ENCODE assay signal across 9 cellular contexts in genomic region chr6:151450928-151451327, GRCh38. TPM values are rescaled to one million over a fixed set of nuclear protein-coding genes. Genes with fewer than 3 reads are reported as not detected.
DNase-seq lines count a peak whose midpoint lies in the region; ATAC-seq and TF ChIP-seq lines count a peak whose summit lies in the region.
"Not testable (repeated sequence)": the region's sequence is repeated elsewhere in the genome, so short reads cannot be mapped to it uniquely, and the experiment has no call there.
"Had no signal": no experiment of that assay in that cellular context is flagged by ENCODE, and none has a peak within 500 bp of the region (broad histone marks: within the 10 kb centered on the region; RNA-seq: fewer than 3 reads in every experiment).

No MANE protein-coding gene starts in this region.

- peaks cover 12% of the 10 kb centered on the region for H3K36me3 Mint-ChIP-seq in activated naive CD4-positive, alpha-beta T cell treated with anti-CD3 and anti-CD28 coated beads, Interleukin-2, amount 10 ng/mL, durations not matched to agents 7 days and 5 days
- H3K36me3 Mint-ChIP-seq in effector memory CD8-positive, alpha-beta T cell (ENCODE audit: insufficient read depth), result peaks cover 14% of the 10 kb centered on the region
- peaks cover 29% of the 10 kb centered on the region for H3K36me3 Mint-ChIP-seq in nephron progenitor cell (ENCODE audit: low read depth)

- not testable (repeated sequence) for ATAC-seq in effector memory CD8-positive, alpha-beta T cell (replicated peaks)

- H3K27me3 Mint-ChIP-seq in activated naive CD4-positive, alpha-beta T cell treated with anti-CD3 and anti-CD28 coated beads, Interleukin-2, amount 10 ng/mL, durations not matched to agents 7 days and 5 days; effector memory CD8-positive, alpha-beta T cell; nephron progenitor cell (ENCODE audit: low read depth, poor library complexity): not testable (repeated sequence)

- peak overlapping the region; percentile 97 for H3K4me3 Mint-ChIP-seq in activated naive CD4-positive, alpha-beta T cell treated with anti-CD3 and anti-CD28 coated beads, Interleukin-2, amount 10 ng/mL, durations not matched to agents 7 days and 5 days
- H3K4me3 Mint-ChIP-seq in effector memory CD8-positive, alpha-beta T cell, result peak overlapping the region; percentile 84 to 95
- H3K4me3 Mint-ChIP-seq in nephron progenitor cell, result peak overlapping the region; percentile 96

- not testable (repeated sequence) for TF ChIP-seq EP300 in stomach (IDR thresholded peaks at IDR 0.05)

- not testable (repeated sequence) for TF ChIP-seq CTCF in AG10803 (conservative IDR thresholded peaks at IDR 0.05; ENCODE audit: low read length); nephron progenitor cell (IDR thresholded peaks at IDR 0.05); stomach (IDR thresholded peaks at IDR 0.05)

- not testable (repeated sequence) for H3K9me3 Mint-ChIP-seq in activated naive CD4-positive, alpha-beta T cell treated with anti-CD3 and anti-CD28 coated beads, Interleukin-2, amount 10 ng/mL, durations not matched to agents 7 days and 5 days; effector memory CD8-positive, alpha-beta T cell
- H3K9me3 Mint-ChIP-seq in nephron progenitor cell, result peaks cover 21% of the 10 kb centered on the region

- not testable (repeated sequence) for H3K4me1 ChIP-seq in SJCRH30; iPS-15b (ENCODE audit: control insufficient read depth, insufficient read depth, low read length)
- H3K4me1 ChIP-seq in stomach, result peaks cover 22 to 48% (median 31%) of the 10 kb centered on the region in 4 donors

- peak overlapping the region; percentile 95 for H3K27ac Mint-ChIP-seq in activated naive CD4-positive, alpha-beta T cell treated with anti-CD3 and anti-CD28 coated beads, Interleukin-2, amount 10 ng/mL, durations not matched to agents 7 days and 5 days
- H3K27ac Mint-ChIP-seq in effector memory CD8-positive, alpha-beta T cell, result peak overlapping the region in 1 of 2 donors; percentile 93
- peak overlapping the region; percentile 98 for H3K27ac Mint-ChIP-seq in nephron progenitor cell

- peak overlapping the region; percentile 96 for H3K4me3 ChIP-seq in AG10803 (ENCODE audit: low read length)
- H3K4me3 ChIP-seq in SJCRH30, result peak overlapping the region; percentile 85
- H3K4me3 ChIP-seq in iPS-15b (ENCODE audit: low read depth, low read length), result peak overlapping the region; percentile 82
- H3K4me3 ChIP-seq in stomach, result peak overlapping the region in 3 of 4 donors; percentile 70 to 91 (median 71)

- not testable (repeated sequence) for H3K9ac ChIP-seq in iPS-15b (ENCODE audit: low read depth, low read length)

- not testable (repeated sequence) for H3K27me3 ChIP-seq in SJCRH30; iPS-15b (ENCODE audit: control insufficient read depth, insufficient read depth, low read length); stomach

- intact Hi-C loops in stomach (cut with DNase I; ENCODE audit: low total_unique reads), result not testable (repeated sequence)

- H3K27ac ChIP-seq in SJCRH30, result peak overlapping the region; percentile 59; the same call in 1 of the 2 replicates
- not testable (repeated sequence) for H3K27ac ChIP-seq in stomach

- not testable (repeated sequence) for TF ChIP-seq POLR2A in stomach (IDR thresholded peaks at IDR 0.05)

- whole genome bisulfite sequencing in stomach, 5 donors, result 12 to 36% (median 36%) methylated on average over 3 to 6 of the region's 6 CpGs

- DNase-seq in AG10803 (ENCODE audit: low read depth); HEK293T (ENCODE audit: extremely low spot score); SJCRH30; activated naive CD4-positive, alpha-beta T cell treated with anti-CD3 and anti-CD28 coated beads, Interleukin-2, amount 10 ng/mL, durations not matched to agents 7 days and 5 days; effector memory CD8-positive, alpha-beta T cell; nephron progenitor cell; stomach: not testable (repeated sequence)

- POLR2A ChIA-PET in HEK293T (lab: Yijun Ruan, JAX), result interaction anchor here (1.5 to 1.9 kb wide), 4 partner anchors 11 to 61 kb away, joined by 5 to 11 read pairs (median 6); no protein-coding TSS in a partner anchor

- H3K9me3 ChIP-seq in SJCRH30 (replicated peaks); iPS-15b (ENCODE audit: control insufficient read depth, insufficient read depth, low read length); stomach: not testable (repeated sequence)

- CTCF ChIA-PET in HEK293T (lab: Yijun Ruan, JAX), result interaction anchor here (0.7 to 1.0 kb wide), 2 partner anchors 18 to 46 kb away, joined by 3 read pairs; no protein-coding TSS in a partner anchor
- CTCF ChIA-PET in activated naive CD4-positive, alpha-beta T cell treated with anti-CD3 and anti-CD28 coated beads, Interleukin-2, amount 10 ng/mL, durations not matched to agents 7 days and 5 days (lab: Charles Lee), result interaction anchor here (1.4 to 2.0 kb wide), 3 partner anchors 10 to 61 kb away, joined by 4 to 16 read pairs (median 4); no protein-coding TSS in a partner anchor

- peaks cover 33% of the 10 kb centered on the region for H3K4me1 Mint-ChIP-seq in activated naive CD4-positive, alpha-beta T cell treated with anti-CD3 and anti-CD28 coated beads, Interleukin-2, amount 10 ng/mL, durations not matched to agents 7 days and 5 days
- H3K4me1 Mint-ChIP-seq in effector memory CD8-positive, alpha-beta T cell (ENCODE audit: low read depth in 2 of 2), result peaks cover 17 to 44% of the 10 kb centered on the region in 2 donors
- peaks cover 39% of the 10 kb centered on the region for H3K4me1 Mint-ChIP-seq in nephron progenitor cell

- H3K36me3 ChIP-seq in SJCRH30; iPS-15b (ENCODE audit: control insufficient read depth, insufficient read depth, low read length); stomach: not testable (repeated sequence)

TF ChIP-seq in HEK293T, 16 proteins besides CTCF, POLR2A, EP300 and RAD21:
- peak; percentile 59; the same call in 1 of the 2 replicates for TF ChIP-seq ZNF384 (IDR thresholded peaks at IDR 0.05)
TF ChIP-seq in HEK293T: peak in this region for 1; not testable (repeated sequence) for 15.

RNA-seq across cellular contexts. Expression of gene RMND1, which starts 1.0 kb away (rescaled TPM):
- 33.1 and 33.3 TPM in 2 replicates for total RNA-seq in SJCRH30 (2014; rRNA removed; shearing (Covaris generic))
- total RNA-seq in stomach, result 10 to 100 TPM in 4 of 5 donors, 1 to 10 TPM in 1; 6.4 to 47.2 (median 31.9) TPM
- 10 to 100 TPM; 13.9 to 17.9 (median 14.9) TPM for polyA plus RNA-seq in stomach

RNA-seq across cellular contexts. Expression of gene CCDC170, which starts 42.9 kb away (rescaled TPM):
- total RNA-seq in SJCRH30 (2014; rRNA removed; shearing (Covaris generic)), result not detected in 2 replicates
- total RNA-seq in stomach, result 1 to 10 TPM in 1 of 5 donors, under 1 TPM in 3, not detected in 1; 0.29 to 3.6 (median 0.82) TPM
- under 1 TPM; 0.05 to 0.61 (median 0.31) TPM for polyA plus RNA-seq in stomach
- total RNA-seq: myocyte had no signal

RNA-seq across cellular contexts. Expression of gene ZBTB2, which starts 59.6 kb away (rescaled TPM):
- 27.1 and 31.4 TPM in 2 replicates for total RNA-seq in SJCRH30 (2014; rRNA removed; shearing (Covaris generic))
- 10 to 100 TPM in 1 of 5 donors, 1 to 10 TPM in 3, under 1 TPM in 1; 0.89 to 19.1 (median 7.5) TPM for total RNA-seq in stomach
- 1 to 10 TPM; 5.1 to 7.9 (median 7.5) TPM for polyA plus RNA-seq in stomach
